In the genomic region with DNA sequence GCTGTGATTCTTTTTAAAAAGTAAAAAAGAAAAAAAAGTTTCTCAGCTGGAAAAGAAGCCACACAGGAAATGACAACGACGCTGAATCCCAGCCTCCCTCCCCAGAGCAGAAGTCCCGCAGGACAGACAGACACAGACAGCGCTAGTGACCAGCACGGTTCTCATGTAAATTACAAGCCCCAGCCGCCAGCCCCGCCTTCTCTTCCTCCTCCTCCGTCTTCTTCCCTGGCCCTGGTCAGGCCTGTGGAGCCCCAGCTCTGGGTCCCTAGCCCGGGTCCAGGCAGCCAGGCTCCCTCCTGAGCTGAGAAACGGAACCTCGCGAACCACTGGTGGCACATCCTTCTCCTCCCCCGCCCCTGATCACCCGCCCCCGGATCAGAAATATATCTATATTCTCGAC, we compare ENCODE assay signal across 1 cellular context.
TF ChIP-seq lines count a peak whose summit lies in the region.

No MANE protein-coding gene starts in this region.

TF ChIP-seq in WTC11, 78 proteins besides CTCF, POLR2A, EP300 and RAD21 (continued from another document):
- TF ChIP-seq, protein P1, sequence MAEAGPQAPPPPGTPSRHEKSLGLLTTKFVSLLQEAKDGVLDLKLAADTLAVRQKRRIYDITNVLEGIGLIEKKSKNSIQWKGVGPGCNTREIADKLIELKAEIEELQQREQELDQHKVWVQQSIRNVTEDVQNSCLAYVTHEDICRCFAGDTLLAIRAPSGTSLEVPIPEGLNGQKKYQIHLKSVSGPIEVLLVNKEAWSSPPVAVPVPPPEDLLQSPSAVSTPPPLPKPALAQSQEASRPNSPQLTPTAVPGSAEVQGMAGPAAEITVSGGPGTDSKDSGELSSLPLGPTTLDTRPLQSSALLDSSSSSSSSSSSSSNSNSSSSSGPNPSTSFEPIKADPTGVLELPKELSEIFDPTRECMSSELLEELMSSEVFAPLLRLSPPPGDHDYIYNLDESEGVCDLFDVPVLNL (CRISPR knock-in tag; IDR thresholded peaks at IDR 0.05; ENCODE audit: borderline replicate concordance, low read depth): no peak
- TF ChIP-seq OVOL2 (CRISPR knock-in tag; IDR thresholded peaks at IDR 0.05; ENCODE audit: borderline replicate concordance): no peak
- no peak for TF ChIP-seq ZNF121 (CRISPR knock-in tag; IDR thresholded peaks at IDR 0.05)
- TF ChIP-seq, protein P2, sequence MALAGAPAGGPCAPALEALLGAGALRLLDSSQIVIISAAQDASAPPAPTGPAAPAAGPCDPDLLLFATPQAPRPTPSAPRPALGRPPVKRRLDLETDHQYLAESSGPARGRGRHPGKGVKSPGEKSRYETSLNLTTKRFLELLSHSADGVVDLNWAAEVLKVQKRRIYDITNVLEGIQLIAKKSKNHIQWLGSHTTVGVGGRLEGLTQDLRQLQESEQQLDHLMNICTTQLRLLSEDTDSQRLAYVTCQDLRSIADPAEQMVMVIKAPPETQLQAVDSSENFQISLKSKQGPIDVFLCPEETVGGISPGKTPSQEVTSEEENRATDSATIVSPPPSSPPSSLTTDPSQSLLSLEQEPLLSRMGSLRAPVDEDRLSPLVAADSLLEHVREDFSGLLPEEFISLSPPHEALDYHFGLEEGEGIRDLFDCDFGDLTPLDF (CRISPR knock-in tag; IDR thresholded peaks at IDR 0.05): no peak
- TF ChIP-seq NR3C1 (CRISPR knock-in tag; conservative IDR thresholded peaks at IDR 0.05; ENCODE audit: low read depth): no peak
- TF ChIP-seq, protein P3, sequence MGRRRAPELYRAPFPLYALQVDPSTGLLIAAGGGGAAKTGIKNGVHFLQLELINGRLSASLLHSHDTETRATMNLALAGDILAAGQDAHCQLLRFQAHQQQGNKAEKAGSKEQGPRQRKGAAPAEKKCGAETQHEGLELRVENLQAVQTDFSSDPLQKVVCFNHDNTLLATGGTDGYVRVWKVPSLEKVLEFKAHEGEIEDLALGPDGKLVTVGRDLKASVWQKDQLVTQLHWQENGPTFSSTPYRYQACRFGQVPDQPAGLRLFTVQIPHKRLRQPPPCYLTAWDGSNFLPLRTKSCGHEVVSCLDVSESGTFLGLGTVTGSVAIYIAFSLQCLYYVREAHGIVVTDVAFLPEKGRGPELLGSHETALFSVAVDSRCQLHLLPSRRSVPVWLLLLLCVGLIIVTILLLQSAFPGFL (CRISPR knock-in tag; IDR thresholded peaks at IDR 0.05; ENCODE audit: borderline replicate concordance): no peak
